In genomic region chr12:27966870-27967269, GRCh38 we compare ENCODE assay signal across 10 cellular contexts. TPM values are rescaled to one million over a fixed set of nuclear protein-coding genes. Genes with fewer than 3 reads are reported as not detected.
DNase-seq lines count a peak whose midpoint lies in the region; ATAC-seq and TF ChIP-seq lines count a peak whose summit lies in the region.
"Had no signal": no experiment of that assay in that cellular context is flagged by ENCODE, and none has a peak within 500 bp of the region (broad histone marks: within the 10 kb centered on the region; RNA-seq: fewer than 3 reads in every experiment).

No MANE protein-coding gene starts in this region.

- no peak for TF ChIP-seq CTCF in epithelial cell of proximal tubule (conservative IDR thresholded peaks at IDR 0.05; ENCODE audit: low read depth, low read length)

- ATAC-seq in GM18867 (IDR thresholded peaks at IDR 0.05; ENCODE audit: unreplicated experiment) (peak; percentile 46), HG02840 (IDR thresholded peaks at IDR 0.05; ENCODE audit: low FRiP score, unreplicated experiment) (no peak), HG02763 (IDR thresholded peaks at IDR 0.05; ENCODE audit: unreplicated experiment) (no peak)

- H3K4me3 ChIP-seq in epithelial cell of proximal tubule (ENCODE audit: low read depth, low read length) (no peak overlapping the region), skeletal muscle cell (ENCODE audit: low read depth, low read length) (no peak overlapping the region)

- peak; percentile 70 for DNase-seq in OCI-M1 (lab: John Stamatoyannopoulos, UW)
- peak; percentile 91 for DNase-seq in epithelial cell of proximal tubule (ENCODE audit: low read depth)
- DNase-seq in skeletal muscle cell (ENCODE audit: low read depth) = peak; percentile 94
- DNase-seq in NCI-H1930 (lab: John Stamatoyannopoulos, UW) = no peak
- DNase-seq in amygdala (lab: John Stamatoyannopoulos, UW) = no peak
- DNase-seq: effector memory CD4-positive, alpha-beta T cell; NCI-H526 treated with DMSO at 0.1 percent for 48 hours had no signal

RNA-seq across cellular contexts. Expression of gene PTHLH, which starts 5.7 kb away (rescaled TPM):
- total RNA-seq in epithelial cell of proximal tubule = 0.81 and 1.1 TPM in 2 replicates

Comparison
In these comparisons a context has a peak if more than half of its experiments do, and no peak if none do; other contexts are left out.
1. DNase-seq: peak in OCI-M1 (single experiment), epithelial cell of proximal tubule (single experiment) and skeletal muscle cell (single experiment); none in NCI-H1930 (0 of 2) and amygdala (0 of 56).